In the genomic region with DNA sequence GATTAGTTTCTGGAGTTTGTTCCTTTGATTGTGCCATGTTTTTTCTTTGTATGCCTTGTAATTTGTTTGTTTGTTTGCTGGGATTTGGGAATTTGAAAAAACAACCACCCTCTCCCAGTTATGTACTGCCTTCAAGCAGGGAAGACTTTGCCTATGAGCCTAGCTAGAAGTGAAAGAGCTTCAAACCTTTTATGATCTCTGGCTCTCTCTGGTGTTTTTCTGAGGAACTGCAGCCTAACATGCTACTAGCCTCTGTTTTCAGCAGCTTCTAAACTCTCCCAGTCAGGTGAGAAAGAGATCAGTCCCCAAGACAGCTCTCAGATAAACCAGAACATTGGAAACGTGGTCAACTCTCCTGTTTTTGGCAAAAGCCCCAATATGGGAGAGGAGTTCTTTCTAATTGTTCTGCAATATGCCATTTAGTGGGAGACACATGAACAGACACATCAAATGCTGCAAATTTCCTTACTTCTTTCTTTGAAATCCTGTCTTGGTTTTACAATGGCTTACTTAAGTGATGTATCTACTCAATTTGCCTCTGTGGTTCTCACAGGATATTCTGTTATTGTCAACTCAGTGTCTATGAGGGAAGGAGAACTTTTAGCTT, we compare ENCODE assay signal across 8 cellular contexts.
DNase-seq lines count a peak whose midpoint lies in the region; ATAC-seq and TF ChIP-seq lines count a peak whose summit lies in the region.

No MANE protein-coding gene starts in this region.

- DNase-seq in AG08396 (ENCODE audit: low spot score) (peak; percentile 56), NCI-H146 (lab: John Stamatoyannopoulos, UW) (peak; percentile 88), SW 1271 (lab: John Stamatoyannopoulos, UW) (peak; percentile 8 to 65), brain pericyte (ENCODE audit: low read depth, low spot score) (peak; percentile 16), islet precursor cell (peak; percentile 70)
- peak; percentile 63 for DNase-seq in stimulated activated CD4-positive, alpha-beta T cell treated with anti-CD3 and anti-CD28 coated beads, Interleukin-4, amount 100 ng/mL, for 24 hours

- ATAC-seq in GM18505 (IDR thresholded peaks at IDR 0.05; ENCODE audit: unreplicated experiment) (peak; percentile 95), HG02885 (IDR thresholded peaks at IDR 0.05; ENCODE audit: poor library complexity, unreplicated experiment) (peak; percentile 97)

- TF ChIP-seq POLR2A in GM18505 (IDR thresholded peaks at IDR 0.05; ENCODE audit: borderline replicate concordance, extremely low read depth, insufficient read depth, insufficient read length): no peak

Comparison
In these comparisons a context has a peak if more than half of its experiments do, and no peak if none do; other contexts are left out.
1. Peak in every context shown above with its lines: DNase-seq and ATAC-seq.
2. DNase-seq: peak in every context shown above with its lines; median percentile 88 in NCI-H146; 70 in islet precursor cell; 63 in stimulated activated CD4-positive, alpha-beta T cell treated with anti-CD3 and anti-CD28 coated beads, Interleukin-4, amount 100 ng/mL, for 24 hours; 56 in AG08396; 36 in SW 1271; 16 in brain pericyte.